In genomic region chr6:151119823-151120524, GRCh38 we compare ENCODE assay signal across 1 cellular context.
TF ChIP-seq lines count a peak whose summit lies in the region.

No MANE protein-coding gene starts in this region.

TF ChIP-seq in HepG2, 621 proteins besides CTCF, POLR2A, EP300 and RAD21 (continued from another document and continues in another):
- peak; percentile 76; the same call in 1 of the 2 replicates for TF ChIP-seq MLX (CRISPR knock-in tag; IDR thresholded peaks at IDR 0.05)
- TF ChIP-seq SNAPC5 (CRISPR knock-in tag; IDR thresholded peaks at IDR 0.05; ENCODE audit: borderline replicate concordance) = peak; percentile 27; the same call in 1 of the 2 replicates
- TF ChIP-seq ZBTB43 (CRISPR knock-in tag; conservative IDR thresholded peaks at IDR 0.05) = 0 out of 2 replicates have a peak, but pooled peaks have one; percentile 43
- TF ChIP-seq ELF1 (CRISPR knock-in tag; IDR thresholded peaks at IDR 0.05) = peak; percentile 32; the same call in 1 of the 2 replicates
- peak; percentile 89 for TF ChIP-seq PITX1 (CRISPR knock-in tag; IDR thresholded peaks at IDR 0.05)
- no peak for TF ChIP-seq ZNF567 (CRISPR knock-in tag; IDR thresholded peaks at IDR 0.05; ENCODE audit: borderline replicate concordance)
- 0 out of 2 replicates have a peak, but pooled peaks have one; percentile 57 for TF ChIP-seq ZNF543 (CRISPR knock-in tag; IDR thresholded peaks at IDR 0.05)
- TF ChIP-seq PRPF4 (IDR thresholded peaks at IDR 0.05; ENCODE audit: low read depth, low read length, poor library complexity, severe bottlenecking) = no peak
- TF ChIP-seq FOXA3 (CRISPR knock-in tag; IDR thresholded peaks at IDR 0.05) = peak; percentile 69; the same call in 1 of the 2 replicates
- no peak for TF ChIP-seq ZNF816 (CRISPR knock-in tag; IDR thresholded peaks at IDR 0.05; ENCODE audit: borderline replicate concordance)
- TF ChIP-seq JDP2 (CRISPR knock-in tag; IDR thresholded peaks at IDR 0.05; ENCODE audit: borderline replicate concordance) = no peak
- TF ChIP-seq ZFY (CRISPR knock-in tag; IDR thresholded peaks at IDR 0.05) = peak; percentile 44; the same call in 1 of the 2 replicates
- TF ChIP-seq NONO (IDR thresholded peaks at IDR 0.05) = no peak
- peak; percentile 47; the same call in 1 of the 2 replicates for TF ChIP-seq NONO (CRISPR knock-in tag; conservative IDR thresholded peaks at IDR 0.05)
- peak; percentile 88; the same call in 1 of the 2 replicates for TF ChIP-seq ARNTL (CRISPR knock-in tag; IDR thresholded peaks at IDR 0.05)
- TF ChIP-seq MAFF (IDR thresholded peaks at IDR 0.05; ENCODE audit: low read depth, low read length) = 0 out of 2 replicates have a peak, but pooled peaks have one; percentile 49
- TF ChIP-seq FOXO1 (CRISPR knock-in tag; IDR thresholded peaks at IDR 0.05) = peak; percentile 73; the same call in 1 of the 2 replicates
- peak; percentile 89 for TF ChIP-seq ZNF609 (CRISPR knock-in tag; IDR thresholded peaks at IDR 0.05; ENCODE audit: borderline replicate concordance)
- peak; percentile 87 for TF ChIP-seq GFI1 (CRISPR knock-in tag; IDR thresholded peaks at IDR 0.05; ENCODE audit: borderline replicate concordance)
- TF ChIP-seq E2F2 (CRISPR knock-in tag; IDR thresholded peaks at IDR 0.05; ENCODE audit: borderline replicate concordance) = no peak
- TF ChIP-seq HOXD1 (CRISPR knock-in tag; IDR thresholded peaks at IDR 0.05) = peak; percentile 88
- peak; percentile 71; the same call in 1 of the 2 replicates for TF ChIP-seq NR2F2 (IDR thresholded peaks at IDR 0.05; ENCODE audit: borderline replicate concordance, low read depth)
- peak; percentile 75; the same call in 1 of the 2 replicates for TF ChIP-seq SMYD3 (CRISPR knock-in tag; IDR thresholded peaks at IDR 0.05)
- peak; percentile 70; the same call in 1 of the 2 replicates for TF ChIP-seq IKZF5 (CRISPR knock-in tag; IDR thresholded peaks at IDR 0.05)
- peak; percentile 71 for TF ChIP-seq TFDP2 (CRISPR knock-in tag; IDR thresholded peaks at IDR 0.05)
- TF ChIP-seq SALL1 (CRISPR knock-in tag; IDR thresholded peaks at IDR 0.05) = peak; percentile 99
- no peak for TF ChIP-seq ZBTB7A (CRISPR knock-in tag; IDR thresholded peaks at IDR 0.05)
- TF ChIP-seq SSRP1 (CRISPR knock-in tag; IDR thresholded peaks at IDR 0.05) = peak; percentile 90
- TF ChIP-seq ZNF761 (CRISPR knock-in tag; conservative IDR thresholded peaks at IDR 0.05) = 0 out of 2 replicates have a peak, but pooled peaks have one; percentile 67
- TF ChIP-seq HOMEZ (CRISPR knock-in tag; IDR thresholded peaks at IDR 0.05; ENCODE audit: low read depth) = peak; percentile 74
- peak; percentile 100 for TF ChIP-seq ZNF18 (CRISPR knock-in tag; IDR thresholded peaks at IDR 0.05; ENCODE audit: insufficient replicate concordance)
- TF ChIP-seq SMC3 (IDR thresholded peaks at IDR 0.05; ENCODE audit: low read length) = peak; percentile 40; the same call in 1 of the 2 replicates
- TF ChIP-seq ZNF710 (CRISPR knock-in tag; IDR thresholded peaks at IDR 0.05; ENCODE audit: borderline replicate concordance) = peak; percentile 94; the same call in 1 of the 2 replicates
- no peak for TF ChIP-seq ZNF737 (CRISPR knock-in tag; IDR thresholded peaks at IDR 0.05; ENCODE audit: borderline replicate concordance)
- TF ChIP-seq ZMYM2 (CRISPR knock-in tag; IDR thresholded peaks at IDR 0.05) = peak; percentile 91
- peak; percentile 100 for TF ChIP-seq MTA1 (CRISPR knock-in tag; IDR thresholded peaks at IDR 0.05; ENCODE audit: borderline replicate concordance)
- TF ChIP-seq KAT8 (CRISPR knock-in tag; IDR thresholded peaks at IDR 0.05) = peak; percentile 72; the same call in 1 of the 2 replicates
- peak; percentile 84 for TF ChIP-seq NR2F6 (IDR thresholded peaks at IDR 0.05)
- TF ChIP-seq NR2F6 (CRISPR knock-in tag; IDR thresholded peaks at IDR 0.05) = peak; percentile 80
- TF ChIP-seq HOXA5 (CRISPR knock-in tag; IDR thresholded peaks at IDR 0.05) = peak; percentile 86; the same call in 1 of the 2 replicates
- TF ChIP-seq ZBTB14 (CRISPR knock-in tag; IDR thresholded peaks at IDR 0.05) = no peak
- TF ChIP-seq ZNF264 (CRISPR knock-in tag; IDR thresholded peaks at IDR 0.05) = peak; percentile 92
- no peak for TF ChIP-seq FOXA1 (IDR thresholded peaks at IDR 0.05)
- peak; percentile 0; the same call in 1 of the 2 replicates for TF ChIP-seq FOXA1 (CRISPR knock-in tag; IDR thresholded peaks at IDR 0.05)
- TF ChIP-seq GABPB1 (CRISPR knock-in tag; IDR thresholded peaks at IDR 0.05) = peak; percentile 42; the same call in 1 of the 2 replicates
- TF ChIP-seq DMAP1 (CRISPR knock-in tag; IDR thresholded peaks at IDR 0.05) = peak; percentile 61; the same call in 1 of the 2 replicates
- 0 out of 2 replicates have a peak, but pooled peaks have one; percentile 24 for TF ChIP-seq RNF2 (conservative IDR thresholded peaks at IDR 0.05; ENCODE audit: low read depth)
- peak; percentile 51; the same call in 1 of the 2 replicates for TF ChIP-seq MAZ (IDR thresholded peaks at IDR 0.05; ENCODE audit: borderline replicate concordance, low read depth, low read length)
- TF ChIP-seq MAZ (CRISPR knock-in tag; IDR thresholded peaks at IDR 0.05; ENCODE audit: low read depth) = no peak; the same call in 1 of the 2 replicates
- peak; percentile 94 for TF ChIP-seq RXRA (CRISPR knock-in tag; IDR thresholded peaks at IDR 0.05)
